ENCODE assay signal across 6 cellular contexts in genomic region chr1:226092048-226092820, GRCh38. TPM values are rescaled to one million over a fixed set of nuclear protein-coding genes. Genes with fewer than 3 reads are reported as not detected.
DNase-seq lines count a peak whose midpoint lies in the region; ATAC-seq and TF ChIP-seq lines count a peak whose summit lies in the region.
"Not testable (repeated sequence)": the region's sequence is repeated elsewhere in the genome, so short reads cannot be mapped to it uniquely, and the experiment has no call there.

No MANE protein-coding gene starts in this region.

- peak; percentile 21 for DNase-seq in activated effector memory CD4-positive, alpha-beta T cell treated with anti-CD3 and anti-CD28 coated beads, Interleukin-2, amount 50 U/mL, for 16 hours
- DNase-seq in chondrocyte (ENCODE audit: low spot score) (peak; percentile 19), mesenteric fat pad (ENCODE audit: low spot score) (peak; percentile 60), posterior vena cava (ENCODE audit: low spot score) (peak; percentile 14)

- H3K27me3 Mint-ChIP-seq in chondrocyte (ENCODE audit: low read depth), result not testable (repeated sequence)

- H3K27ac Mint-ChIP-seq in chondrocyte (ENCODE audit: unreplicated experiment), result not testable (repeated sequence)

- not testable (repeated sequence) for H3K36me3 ChIP-seq in HEK293 (ENCODE audit: control insufficient read depth in 2 of 2, insufficient read depth in 1 of 2, low read length in 2 of 2)

- POLR2A ChIA-PET in HEK293 (lab: Yijun Ruan, JAX), result interaction anchor here (0.6 to 1.3 kb wide), 2 partner anchors 9 to 112 kb away, joined by 3 to 4 read pairs; no protein-coding TSS in a partner anchor

- not testable (repeated sequence) for H3K36me3 Mint-ChIP-seq in chondrocyte (ENCODE audit: low read depth)

- not testable (repeated sequence) for TF ChIP-seq CTCF in HEK293 (tag by site-specific recombination; IDR thresholded peaks at IDR 0.05); chondrocyte (IDR thresholded peaks at IDR 0.05)

- H3K9me3 ChIP-seq in HEK293 (ENCODE audit: control insufficient read depth, insufficient read depth, low read depth, low read length), result not testable (repeated sequence)

- H3K4me1 Mint-ChIP-seq in chondrocyte (ENCODE audit: low read depth), result not testable (repeated sequence)

- not testable (repeated sequence) for H3K4me3 ChIP-seq in HEK293 (ENCODE audit: low read depth, low read length)

- not testable (repeated sequence) for H3K9me3 Mint-ChIP-seq in chondrocyte (ENCODE audit: low read depth)

- intact Hi-C loops in posterior vena cava (cut with DNase I), result not testable (repeated sequence)

- H3K4me1 ChIP-seq in HEK293 (ENCODE audit: control insufficient read depth, insufficient read depth, low read length), result not testable (repeated sequence)

- ATAC-seq in SK-N-SH treated with all-trans-retinoic acid at 6 μM for 48 hours, result not testable (repeated sequence)

- not testable (repeated sequence) for H3K27ac ChIP-seq in HEK293 (ENCODE audit: extremely low read depth, low read depth, low read length)

- CTCF ChIA-PET in HEK293 (lab: Yijun Ruan, JAX), result interaction anchor here (0.6 to 2.0 kb wide), 3 partner anchors 18 to 33 kb away, joined by 3 to 14 read pairs (median 4); no protein-coding TSS in a partner anchor

- not testable (repeated sequence) for H3K4me3 Mint-ChIP-seq in chondrocyte (ENCODE audit: unreplicated experiment)

TF ChIP-seq in HEK293, 187 proteins besides CTCF, POLR2A, EP300 and RAD21:
- TF ChIP-seq ZNF580 (tag by site-specific recombination; IDR thresholded peaks at IDR 0.05), result peak; percentile 80; the same call in 1 of the 2 replicates
- peak; percentile 92 for TF ChIP-seq ZNF146 (tag by site-specific recombination; IDR thresholded peaks at IDR 0.05)

TF ChIP-seq in SK-N-SH treated with all-trans-retinoic acid at 6 μM for 48 hours, 23 proteins besides CTCF, POLR2A, EP300 and RAD21:
- TF ChIP-seq ZNF8 (CRISPR knock-in tag; IDR thresholded peaks at IDR 0.05), result peak; percentile 81

RNA-seq across cellular contexts. Expression of gene H3-3A, which starts 29.7 kb away (rescaled TPM):
- total RNA-seq in chondrocyte (307 to 328 TPM (median 315 TPM) in 3 replicates), mesenteric fat pad (321 TPM), posterior vena cava (100 to 1,000 TPM; 303 to 370 TPM)
